In genomic region chr5:167229751-167230150, GRCh38 we compare ENCODE assay signal across 17 cellular contexts.
"Had no signal": no experiment of that assay in that cellular context is flagged by ENCODE, and none has a peak within 500 bp of the region (broad histone marks: within the 10 kb centered on the region; RNA-seq: fewer than 3 reads in every experiment).

No MANE protein-coding gene starts in this region.

- H3K27ac ChIP-seq: coronary artery, epithelial cell of prostate, esophagus squamous epithelium, heart left ventricle, neutrophil, stomach, thoracic aorta, transverse colon had no signal

- FAIRE-seq: frontal cortex had no signal

- H3K4me3 ChIP-seq: coronary artery, esophagus squamous epithelium, heart left ventricle, mucosa of descending colon, stomach, thoracic aorta, transverse colon had no signal

- DNase-seq: effector CD4-positive, alpha-beta T cell; endodermal cell; esophagus squamous epithelium; heart left ventricle; hippocampal formation; mucosa of descending colon; naive thymus-derived CD8-positive, alpha-beta T cell; posterior cingulate gyrus; stimulated activated naive CD4-positive, alpha-beta T cell; stomach; substantia nigra; transverse colon had no signal

- H3K4me1 ChIP-seq: esophagus squamous epithelium, heart left ventricle, stomach, transverse colon had no signal

- H3K9me3 ChIP-seq: neutrophil had no signal

- H3K36me3 ChIP-seq: esophagus squamous epithelium, heart left ventricle, neutrophil, stomach, thoracic aorta, transverse colon had no signal

- H3K27me3 ChIP-seq: esophagus squamous epithelium, heart left ventricle, neutrophil, stomach, transverse colon had no signal
